19 cellular contexts compared by ENCODE assay signal in the genomic region with DNA sequence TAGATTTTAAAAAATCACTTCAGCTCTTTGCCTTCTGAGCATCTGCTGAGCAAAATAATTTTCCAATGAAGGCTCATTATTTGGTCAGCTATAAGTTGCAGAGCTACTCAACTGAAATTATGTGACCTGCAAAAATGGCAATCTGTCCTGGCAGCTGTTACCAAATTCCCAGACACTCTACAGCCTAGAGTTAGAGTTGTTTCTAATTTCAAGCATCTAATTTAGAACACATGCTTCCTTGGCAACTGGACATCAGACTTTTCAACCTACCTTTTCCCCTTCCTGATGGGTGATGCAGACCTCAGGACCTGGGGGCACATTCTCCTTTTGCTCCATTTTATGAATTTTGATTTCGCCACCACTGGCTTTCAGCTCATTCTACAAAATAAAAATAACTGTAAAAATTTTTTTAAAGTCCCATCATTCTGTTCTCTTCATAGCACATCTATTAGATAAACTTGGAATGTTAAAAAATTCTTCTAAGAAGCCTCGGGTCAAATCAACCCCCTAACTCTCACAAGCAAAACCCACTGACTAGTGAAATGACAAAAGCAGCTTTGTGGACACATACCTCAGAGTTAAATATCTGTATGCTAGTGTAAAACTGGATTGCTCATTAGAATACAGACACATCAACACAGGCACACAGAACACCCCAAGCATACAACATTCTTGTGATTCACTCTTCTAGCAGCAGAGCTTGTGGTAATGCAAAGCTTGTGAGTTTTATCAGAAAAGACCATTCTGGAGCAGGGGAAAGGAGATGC. TPM values are rescaled to one million over a fixed set of nuclear protein-coding genes. Genes with fewer than 3 reads are reported as not detected.
DNase-seq lines count a peak whose midpoint lies in the region; ATAC-seq, FAIRE-seq and TF ChIP-seq lines count a peak whose summit lies in the region.
"Had no signal": no experiment of that assay in that cellular context is flagged by ENCODE, and none has a peak within 500 bp of the region (broad histone marks: within the 10 kb centered on the region; RNA-seq: fewer than 3 reads in every experiment).

No MANE protein-coding gene starts in this region.

- CTCF ChIA-PET in IMR-90 (lab: Yijun Ruan, JAX) = interaction anchor here (0.7 kb wide), 1 partner anchor 89 kb away, joined by 3 read pairs; a partner anchor contains a TSS

- H2AK9ac ChIP-seq in IMR-90 (replicated peaks; ENCODE audit: low read depth, low read length, poor library complexity) = no peak overlapping the region

- TF ChIP-seq CTCF in IMR-90 (conservative IDR thresholded peaks at IDR 0.05; ENCODE audit: low read depth, low read length) (no peak), brain microvascular endothelial cell (IDR thresholded peaks at IDR 0.05; ENCODE audit: low read depth, low read length, missing control alignments) (no peak)

- dilution Hi-C loops in IMR-90 (cut with HindIII; ENCODE audit: low sequenced_read_pairs, unreplicated experiment) = no loop called here

- peaks cover 3% of the 10 kb centered on the region; the same call in 1 of the 2 replicates for H3K9me1 ChIP-seq in IMR-90 (ENCODE audit: insufficient read depth, low read length)

- H4K8ac ChIP-seq in IMR-90 (ENCODE audit: low read depth in 2 of 2, low read length in 2 of 2) = peak overlapping the region in 1 of 2 experiments; percentile 44; a peak in 3 of 4 replicates

- TF ChIP-seq POLR2A in IMR-90 (IDR thresholded peaks at IDR 0.05; ENCODE audit: low read depth, low read length) = no peak

- H2AK5ac ChIP-seq in IMR-90 (ENCODE audit: low read depth, low read length) = peak overlapping the region; percentile 20; the same call in 1 of the 2 replicates

- peak; percentile 70 for ATAC-seq in IMR-90 (ENCODE audit: low read depth)
- no peak for ATAC-seq in GM19328 (IDR thresholded peaks at IDR 0.05; ENCODE audit: unreplicated experiment)
- ATAC-seq: natural killer cell treated with Interleukin-12 subunit alpha and Interleukin-12 subunit beta and Interleukin-15 and Interleukin-18, amount 100 ng/mL, for 72 hours had no signal

- no peak for FAIRE-seq in HTR-8/SVneo (lab: Jason Lieb, UNC)
- FAIRE-seq: A204.1, frontal cortex, GM12892 had no signal

- H4K91ac ChIP-seq in IMR-90 (ENCODE audit: insufficient read depth, low read depth, low read length) = no peak overlapping the region

- peak overlapping the region; percentile 66; the same call in 1 of the 2 replicates for H3K27ac ChIP-seq in IMR-90 (ENCODE audit: insufficient read depth, low read length)
- peak overlapping the region; percentile 82 for H3K27ac ChIP-seq in brain microvascular endothelial cell
- H3K27ac ChIP-seq: HL-60 had no signal

- 0 out of 2 replicates have a peak overlapping the region, but pooled peaks have one; percentile 7 for H3K14ac ChIP-seq in IMR-90 (replicated peaks; ENCODE audit: low read depth, low read length)

- no TSS peak for BruUV-seq in IMR-90 (replicated peaks; lab: Mats Ljungman, UMichigan)

- WGBS in IMR-90 (ENCODE audit: extremely low coverage in 2 of 2, insufficient read length in 1 of 2), 2 experiments = no CpG with 5 or more reads among the region's 2 CpGs

- intact Hi-C loops in IMR-90 (cut with micrococcal nuclease) = no loop called here

- POLR2A ChIA-PET in IMR-90 (lab: Charles Lee; ENCODE audit: unreplicated experiment) = no interaction called here

- TF ChIP-seq RAD21 in IMR-90 (IDR thresholded peaks at IDR 0.05; ENCODE audit: low read length) = no peak

- H3K27me3 ChIP-seq in IMR-90 (ENCODE audit: control insufficient read depth, insufficient read depth, low read length) (no peaks in the 10 kb centered on the region), brain microvascular endothelial cell (replicated peaks) (no peaks in the 10 kb centered on the region)
- H3K27me3 ChIP-seq: colonic mucosa, transverse colon had no signal

- H3K4me3 ChIP-seq in IMR-90 (ENCODE audit: insufficient read depth, low read depth, low read length) (no peak overlapping the region), brain microvascular endothelial cell (ENCODE audit: low read depth, low read length) (no peak overlapping the region)
- H3K4me3 ChIP-seq: colonic mucosa, transverse colon had no signal

- H3K36me3 ChIP-seq in IMR-90 (ENCODE audit: control insufficient read depth, insufficient read depth, low read length) (peaks cover 56% of the 10 kb centered on the region), brain microvascular endothelial cell (replicated peaks) (peaks cover 73% of the 10 kb centered on the region)

- H3K4ac ChIP-seq in IMR-90 (ENCODE audit: low read depth, low read length) = peak overlapping the region; percentile 19; the same call in 1 of the 2 replicates

- H4K5ac ChIP-seq in IMR-90 (ENCODE audit: low read depth, low read length) = peak overlapping the region; percentile 39; the same call in 1 of the 2 replicates

- 0 out of 2 replicates have a peak overlapping the region, but pooled peaks have one; percentile 29 for H3K18ac ChIP-seq in IMR-90 (ENCODE audit: low read depth, low read length)

- no peaks in the 10 kb centered on the region for H3K9me3 ChIP-seq in IMR-90 (ENCODE audit: control insufficient read depth, insufficient read depth, low read length)
- H3K9me3 ChIP-seq: colonic mucosa, transverse colon had no signal

- in situ Hi-C loops in IMR-90 (cut with MboI; ENCODE audit: low sequenced_read_pairs) = loop anchor here (10.0 kb wide), 1 partner anchor 114 kb away; no protein-coding TSS in a partner anchor
- in situ Hi-C loops in brain microvascular endothelial cell (cut with HindIII; ENCODE audit: low pct_ligation_motif_present, low sequenced_read_pairs) = no loop called here

- H3K56ac ChIP-seq in IMR-90 (ENCODE audit: extremely low read depth, insufficient read depth, low read length) = 0 out of 2 replicates have a peak overlapping the region, but pooled peaks have one; percentile 0

- no peak overlapping the region for H2AFZ ChIP-seq in IMR-90 (replicated peaks; ENCODE audit: low read length, poor library complexity)

- no peak overlapping the region for H2BK120ac ChIP-seq in IMR-90 (ENCODE audit: low read depth, low read length)

- H3K4me2 ChIP-seq in IMR-90 (ENCODE audit: low read depth, low read length) = no peak overlapping the region

- peak overlapping the region; percentile 77 for H2BK5ac ChIP-seq in IMR-90 (ENCODE audit: low read depth, low read length, poor library complexity, severe bottlenecking)

- H4K20me1 ChIP-seq in IMR-90 (ENCODE audit: insufficient read depth, low read length) = peaks cover 8% of the 10 kb centered on the region; the same call in 1 of the 2 replicates

- H2BK20ac ChIP-seq in IMR-90 (ENCODE audit: low read depth, low read length) = 0 out of 2 replicates have a peak overlapping the region, but pooled peaks have one; percentile 3

- H2BK15ac ChIP-seq in IMR-90 (ENCODE audit: low read depth, low read length) = 0 out of 3 replicates have a peak overlapping the region, but pooled peaks have one; percentile 12

- no peak overlapping the region for H3K9ac ChIP-seq in IMR-90 (ENCODE audit: low read depth, low read length)

- H3K4me1 ChIP-seq in IMR-90 (ENCODE audit: control insufficient read depth, insufficient read depth, low read length) = peaks cover 15% of the 10 kb centered on the region

- H3K23ac ChIP-seq in IMR-90 (ENCODE audit: low read depth, low read length) = no peak overlapping the region

- peaks cover 27 to 78% of the 10 kb centered on the region in 2 experiments for H3K79me1 ChIP-seq in IMR-90 (ENCODE audit: low read depth in 1 of 2, low read length in 2 of 2)

- DNase-seq in A172 (ENCODE audit: low spot score) = peak; percentile 43
- DNase-seq in IMR-90 = peak; percentile 81
- peak; percentile 85 for DNase-seq in brain microvascular endothelial cell
- DNase-seq in kidney glomerular epithelial cell (lab: John Stamatoyannopoulos, UW) = peak; percentile 54
- no peak for DNase-seq in amniotic stem cell (lab: John Stamatoyannopoulos, UW)
- DNase-seq in NCI-H1092 treated with DMSO at 0.1 percent for 48 hours (lab: John Stamatoyannopoulos, UW) = no peak
- DNase-seq in HTR-8/SVneo (ENCODE audit: insufficient read length, low spot score) = no peak
- DNase-seq: activated CD4-positive, alpha-beta memory T cell treated with anti-CD3 and anti-CD28 coated beads, Interleukin-2, amount 10 ng/mL, durations not matched to agents 7 days and 5 days; activated naive CD4-positive, alpha-beta T cell treated with anti-CD3 and anti-CD28 coated beads, Interleukin-2, amount 50 U/mL, for 16 hours; colonic mucosa; GOT3; NCI-H2171 treated with DMSO at 0.1 percent for 48 hours; transverse colon had no signal

TF ChIP-seq in IMR-90, 13 proteins besides CTCF, POLR2A, EP300 and RAD21 (continues in another document):
- TF ChIP-seq MXI1 (IDR thresholded peaks at IDR 0.05; ENCODE audit: borderline replicate concordance, low read depth, low read length) (no peak), BHLHE40 (IDR thresholded peaks at IDR 0.05; ENCODE audit: low read depth, low read length) (no peak; the same call in 1 of the 2 replicates), RCOR1 (IDR thresholded peaks at IDR 0.05; ENCODE audit: insufficient replicate concordance, low read length) (no peak), MAFK (IDR thresholded peaks at IDR 0.05; ENCODE audit: low read depth, low read length) (no peak), NFE2L2 (IDR thresholded peaks at IDR 0.05; ENCODE audit: low read depth, low read length) (no peak), CHD1 (IDR thresholded peaks at IDR 0.05; ENCODE audit: low read depth, low read length) (no peak), SMC3 (IDR thresholded peaks at IDR 0.05; ENCODE audit: low read depth, low read length) (no peak)
- TF ChIP-seq, protein P1, sequence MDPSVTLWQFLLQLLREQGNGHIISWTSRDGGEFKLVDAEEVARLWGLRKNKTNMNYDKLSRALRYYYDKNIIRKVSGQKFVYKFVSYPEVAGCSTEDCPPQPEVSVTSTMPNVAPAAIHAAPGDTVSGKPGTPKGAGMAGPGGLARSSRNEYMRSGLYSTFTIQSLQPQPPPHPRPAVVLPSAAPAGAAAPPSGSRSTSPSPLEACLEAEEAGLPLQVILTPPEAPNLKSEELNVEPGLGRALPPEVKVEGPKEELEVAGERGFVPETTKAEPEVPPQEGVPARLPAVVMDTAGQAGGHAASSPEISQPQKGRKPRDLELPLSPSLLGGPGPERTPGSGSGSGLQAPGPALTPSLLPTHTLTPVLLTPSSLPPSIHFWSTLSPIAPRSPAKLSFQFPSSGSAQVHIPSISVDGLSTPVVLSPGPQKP (IDR thresholded peaks at IDR 0.05; ENCODE audit: borderline replicate concordance, low read depth, low read length) = no peak

RNA-seq across cellular contexts. Expression of a gene that starts 33.5 kb away (rescaled TPM):
- 18.9 and 19.2 TPM in 2 replicates for total RNA-seq in A172 (2014; rRNA removed; shearing (Covaris generic))
- 40.3 and 47.5 TPM in 2 replicates for total RNA-seq in IMR-90 (2012; rRNA removed)
- 58.7 and 60.3 TPM in 2 replicates for polyA plus RNA-seq in IMR-90 (2012; rRNA removed)
- polyA plus RNA-seq in IMR-90 (2012; cell fraction: cytosol; rRNA removed) = 23.0 and 33.3 TPM in 2 replicates
- 45.5 and 156 TPM in 2 replicates for polyA plus RNA-seq in IMR-90 (2012; cell fraction: nucleus; rRNA removed; ENCODE audit: low replicate concordance)

Comparison
In these comparisons a context has a peak if more than half of its experiments do, and no peak if none do; other contexts are left out.
1. DNase-seq: peak in A172 (single experiment), IMR-90 (single experiment), brain microvascular endothelial cell (single experiment) and kidney glomerular epithelial cell (single experiment); none in amniotic stem cell (single experiment), NCI-H1092 treated with DMSO at 0.1 percent for 48 hours (single experiment) and HTR-8/SVneo (single experiment).